ENCODE assay signal across 13 cellular contexts in the genomic region with DNA sequence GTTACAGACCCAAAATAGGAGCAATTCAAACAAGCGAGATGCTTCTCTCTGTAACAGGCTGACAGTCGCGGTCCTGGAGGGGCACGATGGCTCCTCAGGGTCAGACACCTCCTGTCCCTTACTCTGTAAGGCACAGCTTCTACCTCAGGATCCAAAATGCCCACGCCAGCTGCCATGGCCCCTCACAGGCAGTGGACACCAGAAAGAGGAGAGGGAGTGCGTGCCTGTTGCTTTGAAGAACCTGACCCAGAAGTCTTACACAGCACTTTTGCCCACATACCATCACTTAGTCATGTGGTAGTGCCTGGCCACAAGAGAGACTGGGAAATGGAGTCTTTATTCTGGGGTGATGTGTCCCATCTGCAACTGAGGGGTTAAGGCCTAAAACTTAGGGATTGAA. TPM values are rescaled to one million over a fixed set of nuclear protein-coding genes. Genes with fewer than 3 reads are reported as not detected.
DNase-seq lines count a peak whose midpoint lies in the region; ATAC-seq lines count a peak whose summit lies in the region.
"Had no signal": no experiment of that assay in that cellular context is flagged by ENCODE, and none has a peak within 500 bp of the region (broad histone marks: within the 10 kb centered on the region; RNA-seq: fewer than 3 reads in every experiment).

No MANE protein-coding gene starts in this region.

- no peak overlapping the region for H3K4me3 Mint-ChIP-seq in activated T-helper 17 cell treated with anti-CD3 and anti-CD28 coated beads, Interleukin-2, amount 50 U/mL, for 72 hours
- H3K4me3 Mint-ChIP-seq in stimulated activated effector memory CD8-positive, alpha-beta T cell treated with anti-CD3 and anti-CD28 coated beads, Interleukin-12 subunit alpha, Interleukin-12 subunit beta, amount 100 ng/mL, for 72 hours = no peak overlapping the region
- H3K4me3 Mint-ChIP-seq: activated T-cell treated with anti-CD3 and anti-CD28 coated beads, Interleukin-2, amount 50 U/mL, for 24 hours; immature natural killer cell; natural killer cell had no signal

- H3K4me1 Mint-ChIP-seq in activated T-helper 17 cell treated with anti-CD3 and anti-CD28 coated beads, Interleukin-2, amount 50 U/mL, for 72 hours = peaks cover 10% of the 10 kb centered on the region
- peaks cover 8% of the 10 kb centered on the region for H3K4me1 Mint-ChIP-seq in stimulated activated effector memory CD8-positive, alpha-beta T cell treated with anti-CD3 and anti-CD28 coated beads, Interleukin-12 subunit alpha, Interleukin-12 subunit beta, amount 100 ng/mL, for 72 hours

- H3K9me3 Mint-ChIP-seq in activated T-helper 17 cell treated with anti-CD3 and anti-CD28 coated beads, Interleukin-2, amount 50 U/mL, for 72 hours = no peaks in the 10 kb centered on the region
- H3K9me3 Mint-ChIP-seq in stimulated activated effector memory CD8-positive, alpha-beta T cell treated with anti-CD3 and anti-CD28 coated beads, Interleukin-12 subunit alpha, Interleukin-12 subunit beta, amount 100 ng/mL, for 72 hours = peaks cover 1% of the 10 kb centered on the region
- H3K9me3 Mint-ChIP-seq: activated T-cell treated with anti-CD3 and anti-CD28 coated beads, Interleukin-2, amount 50 U/mL, for 24 hours had no signal

- intact Hi-C loops in posterior vena cava (cut with DNase I) = no loop called here

- DNase-seq in GM03348 (ENCODE audit: low spot score) (peak; percentile 40), kidney tubule cell (ENCODE audit: low spot score) (peak; percentile 32), anterior cingulate cortex (lab: John Stamatoyannopoulos, UW) (no peak), NCI-H2171 (lab: John Stamatoyannopoulos, UW) (no peak), cortex of kidney (lab: John Stamatoyannopoulos, UW) (no peak), posterior vena cava (ENCODE audit: low spot score) (no peak)
- DNase-seq in stimulated activated effector memory CD8-positive, alpha-beta T cell treated with anti-CD3 and anti-CD28 coated beads, Interleukin-12 subunit alpha, Interleukin-12 subunit beta, amount 100 ng/mL, for 72 hours (ENCODE audit: low spot score in 2 of 2) = no peak
- DNase-seq: activated T-cell treated with anti-CD3 and anti-CD28 coated beads, Interleukin-2, amount 50 U/mL, for 24 hours; immature natural killer cell; natural killer cell; NCI-H1436; SW 1271 had no signal

- H3K36me3 Mint-ChIP-seq in activated T-helper 17 cell treated with anti-CD3 and anti-CD28 coated beads, Interleukin-2, amount 50 U/mL, for 72 hours (ENCODE audit: low read depth) = no peaks in the 10 kb centered on the region
- no peaks in the 10 kb centered on the region for H3K36me3 Mint-ChIP-seq in stimulated activated effector memory CD8-positive, alpha-beta T cell treated with anti-CD3 and anti-CD28 coated beads, Interleukin-12 subunit alpha, Interleukin-12 subunit beta, amount 100 ng/mL, for 72 hours

- peak; percentile 31 for ATAC-seq in activated T-helper 17 cell treated with anti-CD3 and anti-CD28 coated beads, Interleukin-2, amount 50 U/mL, for 72 hours (replicated peaks)
- ATAC-seq in stimulated activated effector memory CD8-positive, alpha-beta T cell treated with anti-CD3 and anti-CD28 coated beads, Interleukin-12 subunit alpha, Interleukin-12 subunit beta, amount 100 ng/mL, for 72 hours = peak; percentile 58
- ATAC-seq: natural killer cell had no signal

- no peaks in the 10 kb centered on the region for H3K27me3 Mint-ChIP-seq in activated T-helper 17 cell treated with anti-CD3 and anti-CD28 coated beads, Interleukin-2, amount 50 U/mL, for 72 hours
- H3K27me3 Mint-ChIP-seq: activated T-cell treated with anti-CD3 and anti-CD28 coated beads, Interleukin-2, amount 50 U/mL, for 24 hours had no signal

- H3K27ac Mint-ChIP-seq in activated T-helper 17 cell treated with anti-CD3 and anti-CD28 coated beads, Interleukin-2, amount 50 U/mL, for 72 hours = no peak overlapping the region
- peak overlapping the region; percentile 16 for H3K27ac Mint-ChIP-seq in stimulated activated effector memory CD8-positive, alpha-beta T cell treated with anti-CD3 and anti-CD28 coated beads, Interleukin-12 subunit alpha, Interleukin-12 subunit beta, amount 100 ng/mL, for 72 hours
- H3K27ac Mint-ChIP-seq: activated T-cell treated with anti-CD3 and anti-CD28 coated beads, Interleukin-2, amount 50 U/mL, for 24 hours had no signal

RNA-seq across cellular contexts. Expression of a gene that starts 11.6 kb away (rescaled TPM):
- 10 to 100 TPM; 19.5 to 35.9 TPM for total RNA-seq in activated T-helper 17 cell treated with anti-CD3 and anti-CD28 coated beads, Interleukin-2, amount 50 U/mL, for 72 hours
- 10 to 100 TPM; 80.5 to 85.0 TPM for total RNA-seq in posterior vena cava

Comparison
In these comparisons a context has a peak if more than half of its experiments do, and no peak if none do; other contexts are left out.
1. DNase-seq: peak in GM03348 (single experiment) and kidney tubule cell (single experiment); none in stimulated activated effector memory CD8-positive, alpha-beta T cell treated with anti-CD3 and anti-CD28 coated beads, Interleukin-12 subunit alpha, Interleukin-12 subunit beta, amount 100 ng/mL, for 72 hours (0 of 2), anterior cingulate cortex (0 of 58), NCI-H2171 (single experiment), cortex of kidney (single experiment) and posterior vena cava (single experiment).